Comparison of ENCODE assay signal across 16 cellular contexts in the genomic region with DNA sequence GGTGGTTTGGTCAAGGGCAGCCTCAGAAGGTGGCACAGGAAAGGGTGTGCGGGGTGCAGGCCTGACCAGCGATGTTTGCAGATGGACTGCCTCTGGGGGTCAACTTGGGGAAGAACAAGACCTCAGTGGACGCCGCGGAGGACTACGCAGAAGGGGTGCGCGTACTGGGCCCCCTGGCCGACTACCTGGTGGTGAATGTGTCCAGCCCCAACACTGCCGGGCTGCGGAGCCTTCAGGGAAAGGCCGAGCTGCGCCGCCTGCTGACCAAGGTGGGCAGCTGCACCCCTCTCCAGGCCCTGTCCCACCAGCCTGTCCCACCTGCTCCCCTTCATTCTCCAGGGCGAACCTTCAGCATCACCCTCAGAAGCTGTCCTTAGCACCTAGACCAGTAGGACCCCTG. TPM values are rescaled to one million over a fixed set of nuclear protein-coding genes. Genes with fewer than 3 reads are reported as not detected.
DNase-seq lines count a peak whose midpoint lies in the region; ATAC-seq and TF ChIP-seq lines count a peak whose summit lies in the region.
"Had no signal": no experiment of that assay in that cellular context is flagged by ENCODE, and none has a peak within 500 bp of the region (broad histone marks: within the 10 kb centered on the region; RNA-seq: fewer than 3 reads in every experiment).

No MANE protein-coding gene starts in this region.

- H3K4me1 ChIP-seq in GM23338 (ENCODE audit: insufficient read depth) (no peaks in the 10 kb centered on the region), ovary (ENCODE audit: insufficient read depth) (no peaks in the 10 kb centered on the region)
- H3K4me1 ChIP-seq: body of pancreas, gastroesophageal sphincter, Peyer's patch had no signal

- H3K27ac ChIP-seq in GM23338 (ENCODE audit: low read depth), result no peak overlapping the region
- H3K27ac ChIP-seq in ovary, result no peak overlapping the region
- H3K27ac ChIP-seq: body of pancreas, gastroesophageal sphincter, Peyer's patch had no signal

- TF ChIP-seq CTCF in GM23338 (conservative IDR thresholded peaks at IDR 0.05; ENCODE audit: low read depth in 2 of 2), result peak; percentile 64 to 81
- TF ChIP-seq CTCF in ovary (IDR thresholded peaks at IDR 0.05), result no peak
- TF ChIP-seq CTCF in omental fat pad (IDR thresholded peaks at IDR 0.05), result no peak

- peaks cover 51% of the 10 kb centered on the region for H3K36me3 Mint-ChIP-seq in GM23338 (ENCODE audit: low read depth)

- intact Hi-C loops in ovary (cut with DNase I), result no loop called here

- no peaks in the 10 kb centered on the region for H3F3A ChIP-seq in GM23338 (replicated peaks; ENCODE audit: low read depth)

- H3K4me3 Mint-ChIP-seq in GM23338, result no peak overlapping the region

- H3K79me2 ChIP-seq in GM23338 (replicated peaks; ENCODE audit: insufficient read depth), result no peaks in the 10 kb centered on the region

- H3K9me3 Mint-ChIP-seq in GM23338, result no peaks in the 10 kb centered on the region

- peak; percentile 38 for DNase-seq in 8988T
- DNase-seq in GM23338 (ENCODE audit: low spot score), result peak; percentile 81
- peak; percentile 17 for DNase-seq in dermis blood vessel endothelial cell
- DNase-seq in left kidney (ENCODE audit: low read depth, low spot score), result peak; percentile 34
- DNase-seq in ovary, result no peak
- DNase-seq in omental fat pad (ENCODE audit: low spot score), result no peak
- DNase-seq: activated gamma-delta T cell treated with Interleukin-2 at 50 U/mL for 16 hours; body of pancreas; DMS 273 treated with DMSO at 0.1 percent for 48 hours; effector memory CD4-positive, alpha-beta T cell; NCI-H748 treated with DMSO at 0.1 percent for 48 hours; Peyer's patch had no signal

- ATAC-seq in GM23338, result peak; percentile 99
- ATAC-seq in GM19328 (IDR thresholded peaks at IDR 0.05; ENCODE audit: unreplicated experiment), result no peak
- ATAC-seq in omental fat pad (ENCODE audit: low FRiP score), result no peak
- ATAC-seq in GM18858 (IDR thresholded peaks at IDR 0.05; ENCODE audit: unreplicated experiment), result no peak
- ATAC-seq: body of pancreas, gastroesophageal sphincter had no signal

- H3K36me3 ChIP-seq in GM23338 (ENCODE audit: insufficient read depth) (peaks cover 15% of the 10 kb centered on the region), ovary (no peaks in the 10 kb centered on the region)

- WGBS in ovary, 3 donors, result 81 to 86% (median 83%) methylated on average over 15 of the region's 15 CpGs

- H4K20me1 ChIP-seq in GM23338 (replicated peaks; ENCODE audit: insufficient read depth), result no peaks in the 10 kb centered on the region

- no peaks in the 10 kb centered on the region for H3K4me1 Mint-ChIP-seq in GM23338

- no peak overlapping the region for H3K4me2 ChIP-seq in GM23338

- no peaks in the 10 kb centered on the region for H3K9me3 ChIP-seq in ovary
- H3K9me3 ChIP-seq: body of pancreas, gastroesophageal sphincter, Peyer's patch had no signal

- TF ChIP-seq POLR2A in ovary (IDR thresholded peaks at IDR 0.05), result no peak

- no peaks in the 10 kb centered on the region for H3K9me2 ChIP-seq in GM23338 (ENCODE audit: insufficient read depth)

- TF ChIP-seq EP300 in ovary (IDR thresholded peaks at IDR 0.05), result no peak

- peaks cover 4% of the 10 kb centered on the region for H3K27me3 Mint-ChIP-seq in GM23338 (ENCODE audit: insufficient read depth, low read depth, poor library complexity)

- no peaks in the 10 kb centered on the region for H3K27me3 ChIP-seq in GM23338 (ENCODE audit: insufficient read depth)
- no peaks in the 10 kb centered on the region for H3K27me3 ChIP-seq in ovary
- H3K27me3 ChIP-seq: body of pancreas, gastroesophageal sphincter, Peyer's patch had no signal

- no peak overlapping the region for H2AFZ ChIP-seq in GM23338

- H3K27ac Mint-ChIP-seq in GM23338, result no peak overlapping the region

- no peak overlapping the region for H3K4me3 ChIP-seq in GM23338
- H3K4me3 ChIP-seq in ovary, result no peak overlapping the region
- H3K4me3 ChIP-seq: body of pancreas, gastroesophageal sphincter, Peyer's patch had no signal

TF ChIP-seq in GM23338, 12 proteins besides CTCF, POLR2A, EP300 and RAD21 (continues in another document):
- TF ChIP-seq REST (IDR thresholded peaks at IDR 0.05; ENCODE audit: unreplicated experiment) (no peak), JUNB (IDR thresholded peaks at IDR 0.05; ENCODE audit: unreplicated experiment) (no peak), ZNF114 (CRISPR knock-in tag; IDR thresholded peaks at IDR 0.05) (no peak), EZH2 (IDR thresholded peaks at IDR 0.05; ENCODE audit: low read depth, unreplicated experiment) (no peak), ETS1 (IDR thresholded peaks at IDR 0.05) (no peak), STAT1 (IDR thresholded peaks at IDR 0.05; ENCODE audit: unreplicated experiment) (no peak), POLR2AphosphoS5 (IDR thresholded peaks at IDR 0.05; ENCODE audit: low read depth) (no peak), NANOG (IDR thresholded peaks at IDR 0.05; ENCODE audit: borderline replicate concordance) (no peak), ZNF331 (CRISPR knock-in tag; IDR thresholded peaks at IDR 0.05; ENCODE audit: low read depth) (no peak), CREB1 (CRISPR knock-in tag; IDR thresholded peaks at IDR 0.05; ENCODE audit: low read depth) (no peak)

RNA-seq across cellular contexts. Expression of gene DHODH, which starts 12.5 kb away (rescaled TPM):
- 11.7 and 15.1 TPM in 2 replicates for total RNA-seq in GM23338 (2014; rRNA removed; shearing (Covaris generic))
- polyA plus RNA-seq in GM23338 (2016; fragmentation: Nextera tagmentation; extraction: Ambion mirVana), result 9.5 and 10.7 TPM in 2 replicates
- total RNA-seq in dermis blood vessel endothelial cell, result 3.4 and 4.6 TPM in 2 replicates
- 10 to 100 TPM in 4 of 7 donors, 1 to 10 TPM in 3; 3.2 to 13.0 (median 10.6) TPM for total RNA-seq in ovary
- 1 to 10 TPM; 5.6 to 9.4 TPM for polyA plus RNA-seq in ovary
- 10 to 100 TPM in 3 of 4 donors, 1 to 10 TPM in 1; 6.8 to 15.1 (median 11.9) TPM for total RNA-seq in omental fat pad

RNA-seq across cellular contexts. Expression of gene PKD1L3, which starts 20.8 kb away (rescaled TPM):
- total RNA-seq in GM23338 (2014; rRNA removed; shearing (Covaris generic)), result not detected in 2 replicates
- polyA plus RNA-seq in GM23338 (2016; fragmentation: Nextera tagmentation; extraction: Ambion mirVana) (not detected in 2 replicates), ovary (under 1 TPM; 0.07 to 0.15 TPM)
- total RNA-seq in dermis blood vessel endothelial cell (under 0.01 TPM in 1 of 2 replicates, not detected in the other), ovary (under 1 TPM in 6 of 7 donors, not detected in 1; 0.03 to 0.30 (median 0.22) TPM), omental fat pad (1 to 10 TPM in 1 of 4 donors, under 1 TPM in 3; 0.60 to 1.7 (median 0.77) TPM)
- total RNA-seq: body of pancreas had no signal

RNA-seq across cellular contexts. Expression of gene HP, which starts 33.3 kb away (rescaled TPM):
- total RNA-seq in GM23338 (2014; rRNA removed; shearing (Covaris generic)), result not detected in 2 replicates
- polyA plus RNA-seq in GM23338 (2016; fragmentation: Nextera tagmentation; extraction: Ambion mirVana) (0.26 and 0.43 TPM in 2 replicates), ovary (10 to 100 TPM; 20.0 to 30.1 TPM)
- total RNA-seq in dermis blood vessel endothelial cell (0.05 TPM in 1 of 2 replicates, not detected in the other), ovary (100 to 1,000 TPM in 1 of 7 donors, 10 to 100 TPM in 5, under 1 TPM in 1; 0.66 to 186 (median 23.9) TPM), omental fat pad (1,000 to 10,000 TPM in 2 of 4 donors, 100 to 1,000 TPM in 1, 10 to 100 TPM in 1; 48.9 to 4,795 (median 1,381) TPM)
- total RNA-seq: Peyer's patch had no signal

RNA-seq across cellular contexts. Expression of gene HPR, which starts 42.0 kb away (rescaled TPM):
- total RNA-seq in GM23338 (2014; rRNA removed; shearing (Covaris generic)), result not detected in 2 replicates
- polyA plus RNA-seq in GM23338 (2016; fragmentation: Nextera tagmentation; extraction: Ambion mirVana) (not detected in 2 replicates), ovary (1 to 10 TPM; 1.7 to 2.2 TPM)
- total RNA-seq in dermis blood vessel endothelial cell (not detected in 2 replicates), ovary (1 to 10 TPM in 4 of 7 donors, under 1 TPM in 3; 0.32 to 2.4 (median 1.1) TPM), omental fat pad (10 to 100 TPM in 1 of 4 donors, 1 to 10 TPM in 3; 3.0 to 11.2 (median 3.4) TPM)
- total RNA-seq: body of pancreas, Peyer's patch, subcutaneous adipose tissue had no signal

Comparison
In these comparisons a context has a peak if more than half of its experiments do, and no peak if none do; other contexts are left out.
1. DNase-seq: peak in 8988T (single experiment), GM23338 (single experiment), dermis blood vessel endothelial cell (single experiment) and left kidney (single experiment); none in ovary (0 of 5) and omental fat pad (single experiment).
2. CTCF ChIP-seq: peak in GM23338 (2 of 2); none in ovary (0 of 3) and omental fat pad (0 of 3).